ENCODE assay signal across 9 cellular contexts in genomic region chr6:26017567-26017966, GRCh38. TPM values are rescaled to one million over a fixed set of nuclear protein-coding genes. Genes with fewer than 3 reads are reported as not detected.
DNase-seq lines count a peak whose midpoint lies in the region; ATAC-seq and TF ChIP-seq lines count a peak whose summit lies in the region.
"Had no signal": no experiment of that assay in that cellular context is flagged by ENCODE, and none has a peak within 500 bp of the region (broad histone marks: within the 10 kb centered on the region; RNA-seq: fewer than 3 reads in every experiment).

No MANE protein-coding gene starts in this region.

- DNase-seq in MM.1S (peak; percentile 34), fibroblast of villous mesenchyme (ENCODE audit: low read depth) (peak; percentile 74), osteoblast (ENCODE audit: insufficient read length, low spot score, missing footprints) (peak; percentile 92), thoracic aorta (ENCODE audit: low spot score) (peak; percentile 77), A172 (ENCODE audit: low spot score) (no peak)
- peak; percentile 77 for DNase-seq in activated T-helper 9 cell treated with anti-CD3 and anti-CD28 coated beads, Interleukin-2, amount 50 U/mL, for 16 hours (ENCODE audit: low read depth)

- TF ChIP-seq CTCF in MM.1S (IDR thresholded peaks at IDR 0.05; ENCODE audit: low read length) (peak; percentile 43), fibroblast of villous mesenchyme (IDR thresholded peaks at IDR 0.05; ENCODE audit: insufficient read depth, low read depth, low read length) (peak; percentile 34), osteoblast (IDR thresholded peaks at IDR 0.05; ENCODE audit: extremely low read depth, low read depth, low read length) (peak; percentile 56), thoracic aorta (IDR thresholded peaks at IDR 0.05) (peak; percentile 37)

- H3K79me2 ChIP-seq in MM.1S (ENCODE audit: low read length) (no peaks in the 10 kb centered on the region), osteoblast (ENCODE audit: insufficient read depth, low read length) (no peaks in the 10 kb centered on the region)

- H3K4me3 ChIP-seq in MM.1S (ENCODE audit: low read length), result peak overlapping the region; percentile 26; the same call in 1 of the 2 replicates
- peak overlapping the region; percentile 41 for H3K4me3 ChIP-seq in fibroblast of villous mesenchyme (ENCODE audit: low read depth, low read length)
- peak overlapping the region; percentile 70 for H3K4me3 ChIP-seq in osteoblast (ENCODE audit: insufficient read depth, low read length)
- H3K4me3 ChIP-seq in thoracic aorta, result peak overlapping the region; percentile 68

- H3K9me3 ChIP-seq in MM.1S (replicated peaks; ENCODE audit: insufficient read depth, low read length) (no peaks in the 10 kb centered on the region), osteoblast (ENCODE audit: low read depth, low read length) (no peaks in the 10 kb centered on the region), thoracic aorta (no peaks in the 10 kb centered on the region)

- peak overlapping the region; percentile 22 for H2AFZ ChIP-seq in MM.1S (ENCODE audit: low read length)
- H2AFZ ChIP-seq in osteoblast (ENCODE audit: low read length), result peak overlapping the region; percentile 96

- ATAC-seq in thoracic aorta (ENCODE audit: insufficient number of reproducible peaks, low FRiP score, low read depth) (peak; percentile 3), HG03025 (IDR thresholded peaks at IDR 0.05; ENCODE audit: low FRiP score, unreplicated experiment) (no peak), HG02840 (IDR thresholded peaks at IDR 0.05; ENCODE audit: low FRiP score, unreplicated experiment) (no peak)

- H3K27me3 ChIP-seq in MM.1S (replicated peaks; ENCODE audit: insufficient read depth, low read length) (no peaks in the 10 kb centered on the region), osteoblast (ENCODE audit: insufficient read depth, low read length) (no peaks in the 10 kb centered on the region), thoracic aorta (replicated peaks; ENCODE audit: insufficient read depth) (no peaks in the 10 kb centered on the region)

- 0 out of 2 replicates have a peak, but pooled peaks cover 11% of the 10 kb centered on the region for H3F3A ChIP-seq in MM.1S (ENCODE audit: insufficient read depth, low read length)

- no peak overlapping the region for H3K9ac ChIP-seq in MM.1S (ENCODE audit: low read length)

- H3K27ac ChIP-seq in MM.1S (ENCODE audit: low read length) (no peak overlapping the region; the same call in 1 of the 2 replicates), osteoblast (ENCODE audit: low read depth, low read length) (peak overlapping the region; percentile 82), thoracic aorta (peak overlapping the region; percentile 92 to 93)
- H3K27ac ChIP-seq: VCaP had no signal

- H3K9me2 ChIP-seq in MM.1S (replicated peaks; ENCODE audit: insufficient read depth, low read length), result no peaks in the 10 kb centered on the region

- H4K20me1 ChIP-seq in MM.1S (ENCODE audit: insufficient read depth, low read length), result no peaks in the 10 kb centered on the region
- H4K20me1 ChIP-seq in osteoblast (ENCODE audit: insufficient read depth, low read length), result no peaks in the 10 kb centered on the region

- H3K4me2 ChIP-seq in MM.1S (ENCODE audit: low read depth, low read length), result peak overlapping the region; percentile 25; the same call in 1 of the 2 replicates
- H3K4me2 ChIP-seq in osteoblast (ENCODE audit: insufficient read depth, low read length), result peak overlapping the region; percentile 94

- H3K4me1 ChIP-seq in MM.1S (ENCODE audit: low read length), result 0 out of 2 replicates have a peak, but pooled peaks cover 6% of the 10 kb centered on the region
- H3K4me1 ChIP-seq in osteoblast (ENCODE audit: insufficient read depth, low read length), result peaks cover 25% of the 10 kb centered on the region
- peaks cover 5 to 15% of the 10 kb centered on the region in 2 donors for H3K4me1 ChIP-seq in thoracic aorta (ENCODE audit: control insufficient read depth in 1 of 2, low read depth in 2 of 2)

- H3K36me3 ChIP-seq in MM.1S (replicated peaks; ENCODE audit: insufficient read depth, low read length), result no peaks in the 10 kb centered on the region
- H3K36me3 ChIP-seq in osteoblast (ENCODE audit: insufficient read depth, low read length), result no peaks in the 10 kb centered on the region
- H3K36me3 ChIP-seq in thoracic aorta, result no peaks in the 10 kb centered on the region

RNA-seq across cellular contexts. Expression of gene TRIM38, which starts 55.0 kb away (rescaled TPM):
- total RNA-seq in fibroblast of villous mesenchyme (7.7 and 13.8 TPM in 2 replicates), osteoblast (13.0 and 13.3 TPM in 2 replicates), thoracic aorta (10 to 100 TPM; 19.5 to 25.1 TPM)
- 5.2 and 6.4 TPM in 2 replicates for total RNA-seq in A172 (2014; rRNA removed; shearing (Covaris generic))
